In the genomic region with DNA sequence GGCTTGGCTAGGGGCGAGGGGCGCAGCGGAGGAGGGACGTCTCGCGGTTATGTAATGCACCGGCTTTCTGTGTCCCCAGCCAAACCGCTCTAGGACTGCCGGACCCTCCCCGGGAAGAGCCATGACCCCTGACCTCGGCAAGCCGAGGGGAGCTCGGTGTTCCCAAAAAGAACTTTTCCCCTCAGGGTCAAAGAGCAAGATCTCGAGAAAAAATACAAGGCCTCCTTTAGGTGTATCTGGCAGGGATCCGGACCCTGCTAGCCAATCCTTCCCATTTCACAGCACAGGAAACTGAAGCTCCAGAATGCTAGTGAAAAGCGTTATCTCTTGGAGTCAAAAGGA, we compare ENCODE assay signal across 12 cellular contexts. TPM values are rescaled to one million over a fixed set of nuclear protein-coding genes. Genes with fewer than 3 reads are reported as not detected.
DNase-seq lines count a peak whose midpoint lies in the region; ATAC-seq and TF ChIP-seq lines count a peak whose summit lies in the region.
"Had no signal": no experiment of that assay in that cellular context is flagged by ENCODE, and none has a peak within 500 bp of the region (broad histone marks: within the 10 kb centered on the region; RNA-seq: fewer than 3 reads in every experiment).

No MANE protein-coding gene starts in this region.

- no peaks in the 10 kb centered on the region for H3K9me3 Mint-ChIP-seq in activated naive CD8-positive, alpha-beta T cell treated with anti-CD3 and anti-CD28 coated beads, Interleukin-2, amount 50 U/mL, for 24 hours
- H3K9me3 Mint-ChIP-seq: central memory CD8-positive, alpha-beta T cell had no signal

- no peak overlapping the region for H3K4ac ChIP-seq in neuronal stem cell (ENCODE audit: low read length)

- H3K27ac Mint-ChIP-seq in activated naive CD8-positive, alpha-beta T cell treated with anti-CD3 and anti-CD28 coated beads, Interleukin-2, amount 50 U/mL, for 24 hours, result no peak overlapping the region

- H4K20me1 ChIP-seq in MM.1S (ENCODE audit: insufficient read depth, low read length), result no peaks in the 10 kb centered on the region
- H4K20me1 ChIP-seq: BLaER1 had no signal

- H3K27me3 Mint-ChIP-seq in activated naive CD8-positive, alpha-beta T cell treated with anti-CD3 and anti-CD28 coated beads, Interleukin-2, amount 50 U/mL, for 24 hours, result peaks cover 75% of the 10 kb centered on the region

- no peak overlapping the region for H2AK5ac ChIP-seq in neuronal stem cell (ENCODE audit: low read depth, low read length)

- H3K36me3 ChIP-seq in gastroesophageal sphincter (no peaks in the 10 kb centered on the region), neuronal stem cell (replicated peaks in 1 of 2; ENCODE audit: control insufficient read depth in 2 of 2, insufficient read depth in 2 of 2, low read length in 2 of 2) (no peaks in the 10 kb centered on the region), MM.1S (replicated peaks; ENCODE audit: insufficient read depth, low read length) (no peaks in the 10 kb centered on the region)
- H3K36me3 ChIP-seq: BLaER1 had no signal

- H3K9me3 ChIP-seq in AG04450 (ENCODE audit: control insufficient read depth, insufficient read depth, low read length) (no peaks in the 10 kb centered on the region), gastroesophageal sphincter (no peaks in the 10 kb centered on the region), neuronal stem cell (replicated peaks in 1 of 2; ENCODE audit: control insufficient read depth in 2 of 2, insufficient read depth in 1 of 2, low read depth in 1 of 2, low read length in 2 of 2) (no peaks in the 10 kb centered on the region), MM.1S (replicated peaks; ENCODE audit: insufficient read depth, low read length) (no peaks in the 10 kb centered on the region)

- peak overlapping the region; percentile 53 for H3K4me3 Mint-ChIP-seq in activated naive CD8-positive, alpha-beta T cell treated with anti-CD3 and anti-CD28 coated beads, Interleukin-2, amount 50 U/mL, for 24 hours
- H3K4me3 Mint-ChIP-seq: central memory CD8-positive, alpha-beta T cell had no signal

- no peak overlapping the region for H4K91ac ChIP-seq in neuronal stem cell (ENCODE audit: low read depth, low read length, poor library complexity)

- no peak overlapping the region for H2BK5ac ChIP-seq in neuronal stem cell (ENCODE audit: low read length)

- H3K27me3 ChIP-seq in AG04450 (ENCODE audit: control insufficient read depth, insufficient read depth, low read length) (peaks cover 3% of the 10 kb centered on the region), gastroesophageal sphincter (peaks cover 55% of the 10 kb centered on the region), neuronal stem cell (ENCODE audit: control insufficient read depth in 3 of 3, insufficient read depth in 3 of 3, low read depth in 1 of 3, low read length in 3 of 3) (peaks cover 13 to 59% (median 24%) of the 10 kb centered on the region in 3 experiments), MM.1S (replicated peaks; ENCODE audit: insufficient read depth, low read length) (no peaks in the 10 kb centered on the region)
- H3K27me3 ChIP-seq: BLaER1 had no signal

- no peak for TF ChIP-seq POLR2A in gastroesophageal sphincter (IDR thresholded peaks at IDR 0.05)

- no peak overlapping the region for H3K14ac ChIP-seq in neuronal stem cell (ENCODE audit: low read length)

- intact Hi-C loops in left colon (cut with DNase I, micrococcal nuclease), result no loop called here

- peaks cover 0 to 25% (median 13%) of the 10 kb centered on the region in 3 donors for H3K4me1 ChIP-seq in gastroesophageal sphincter
- peaks cover 4 to 9% of the 10 kb centered on the region in 2 donors for H3K4me1 ChIP-seq in neuronal stem cell (ENCODE audit: control insufficient read depth in 2 of 2, insufficient read depth in 1 of 2, low read depth in 1 of 2, low read length in 2 of 2)
- H3K4me1 ChIP-seq in MM.1S (ENCODE audit: low read length), result no peaks in the 10 kb centered on the region
- H3K4me1 ChIP-seq: BLaER1 had no signal

- no peak overlapping the region for H2BK15ac ChIP-seq in neuronal stem cell (ENCODE audit: low read length)

- no peak overlapping the region for H3K9ac ChIP-seq in neuronal stem cell (ENCODE audit: low read depth, low read length, poor library complexity)
- H3K9ac ChIP-seq in MM.1S (ENCODE audit: low read length), result no peak overlapping the region
- H3K9ac ChIP-seq: BLaER1 had no signal

- ATAC-seq in activated naive CD8-positive, alpha-beta T cell treated with anti-CD3 and anti-CD28 coated beads, Interleukin-2, amount 50 U/mL, for 24 hours, result no peak
- ATAC-seq in gastroesophageal sphincter (no peak), left colon (no peak)

- H3K18ac ChIP-seq in neuronal stem cell (ENCODE audit: low read length), result peak overlapping the region; percentile 24

- WGBS in gastroesophageal sphincter (ENCODE audit: low coverage in 1 of 2), 2 donors, result 22% methylated on average over 13 of the region's 16 CpGs; no CpG with 5 or more reads in 1 of the 2 donors
- no CpG with 5 or more reads among the region's 16 CpGs for WGBS in neuronal stem cell (ENCODE audit: extremely low coverage in 2 of 2, insufficient read length in 2 of 2, insufficient replicate concordance in 1 of 2), 2 donors

- H3K23ac ChIP-seq in neuronal stem cell (ENCODE audit: low read depth, low read length, poor library complexity), result no peak overlapping the region

- POLR2A ChIA-PET in AG04450 (lab: Yijun Ruan, JAX), result no interaction called here

- no peaks in the 10 kb centered on the region for H3K36me3 Mint-ChIP-seq in activated naive CD8-positive, alpha-beta T cell treated with anti-CD3 and anti-CD28 coated beads, Interleukin-2, amount 50 U/mL, for 24 hours (ENCODE audit: low read depth)

- H3K4me1 Mint-ChIP-seq in activated naive CD8-positive, alpha-beta T cell treated with anti-CD3 and anti-CD28 coated beads, Interleukin-2, amount 50 U/mL, for 24 hours, result peaks cover 9% of the 10 kb centered on the region
- H3K4me1 Mint-ChIP-seq: central memory CD8-positive, alpha-beta T cell had no signal

- H2BK12ac ChIP-seq in neuronal stem cell (ENCODE audit: low read length), result no peak overlapping the region

- H2BK120ac ChIP-seq in neuronal stem cell (ENCODE audit: low read depth, low read length), result no peak overlapping the region

- H3K27ac ChIP-seq in AG04450 (ENCODE audit: low read depth, low read length), result no peak overlapping the region
- H3K27ac ChIP-seq in gastroesophageal sphincter, result peak overlapping the region in 2 of 4 donors; percentile 6 to 68
- no peak overlapping the region for H3K27ac ChIP-seq in neuronal stem cell (replicated peaks; ENCODE audit: low read length)
- H3K27ac ChIP-seq in MM.1S (ENCODE audit: low read length), result no peak overlapping the region
- H3K27ac ChIP-seq: BLaER1, skin epidermis had no signal

- H3K79me1 ChIP-seq in neuronal stem cell (ENCODE audit: low read depth, low read length), result no peaks in the 10 kb centered on the region

- CTCF ChIA-PET in AG04450 (lab: Charles Lee), result interaction anchor here (0.6 kb wide), 2 partner anchors 84 to 118 kb away, joined by 3 to 4 read pairs; no protein-coding TSS in a partner anchor

- H3K9me2 ChIP-seq in MM.1S (replicated peaks; ENCODE audit: insufficient read depth, low read length), result no peaks in the 10 kb centered on the region

- H3K79me2 ChIP-seq in MM.1S (ENCODE audit: low read length), result no peaks in the 10 kb centered on the region

- H3F3A ChIP-seq in MM.1S (ENCODE audit: insufficient read depth, low read length), result no peaks in the 10 kb centered on the region

- TF ChIP-seq EP300 in gastroesophageal sphincter (IDR thresholded peaks at IDR 0.05), result no peak

- H2AFZ ChIP-seq in neuronal stem cell (ENCODE audit: low read length) (peak overlapping the region; percentile 87), MM.1S (ENCODE audit: low read length) (no peak overlapping the region)

- H4K8ac ChIP-seq in neuronal stem cell (ENCODE audit: low read depth, low read length), result no peak overlapping the region

- no peak for DNase-seq in AG04450 (ENCODE audit: low read depth, low spot score)
- DNase-seq in activated naive CD8-positive, alpha-beta T cell treated with anti-CD3 and anti-CD28 coated beads, Interleukin-2, amount 50 U/mL, for 24 hours, result no peak
- DNase-seq in neuronal stem cell (ENCODE audit: low spot score), result no peak
- no peak for DNase-seq in nucleus accumbens (lab: John Stamatoyannopoulos, UW)
- no peak for DNase-seq in GOT3 (lab: John Stamatoyannopoulos, UW)
- DNase-seq in left colon, result no peak
- no peak for DNase-seq in MM.1S
- DNase-seq: NCI-H446 had no signal

- peak overlapping the region; percentile 63 for H3K4me3 ChIP-seq in AG04450 (ENCODE audit: low read depth, low read length)
- peak overlapping the region; percentile 20 to 57 for H3K4me3 ChIP-seq in gastroesophageal sphincter
- peak overlapping the region in 1 of 2 donors; percentile 77 for H3K4me3 ChIP-seq in neuronal stem cell (ENCODE audit: low read length in 2 of 2)
- no peak overlapping the region for H3K4me3 ChIP-seq in MM.1S (ENCODE audit: low read length)
- H3K4me3 ChIP-seq: BLaER1 had no signal

- H3K4me2 ChIP-seq in neuronal stem cell (ENCODE audit: insufficient read depth, low read length, poor library complexity, severe bottlenecking) (peak overlapping the region; percentile 87), MM.1S (ENCODE audit: low read depth, low read length) (no peak overlapping the region)
- H3K4me2 ChIP-seq: BLaER1 had no signal

- TF ChIP-seq CTCF in AG04450 (IDR thresholded peaks at IDR 0.05; ENCODE audit: low read depth, low read length), result no peak
- TF ChIP-seq CTCF in gastroesophageal sphincter (IDR thresholded peaks at IDR 0.05), result no peak
- no peak for TF ChIP-seq CTCF in MM.1S (IDR thresholded peaks at IDR 0.05; ENCODE audit: low read length)

RNA-seq across cellular contexts. Expression of a gene that starts 0.6 kb away (rescaled TPM):
- polyA plus RNA-seq in AG04450 (2011; rRNA removed), result 1.3 and 1.5 TPM in 2 replicates
- 1.2 and 1.5 TPM in 2 replicates for polyA minus RNA-seq in AG04450 (2011; rRNA and poly(A)+ RNA removed)
- total RNA-seq in gastroesophageal sphincter, result 10 to 100 TPM in 1 of 4 donors, 1 to 10 TPM in 3; 1.7 to 11.7 (median 2.4) TPM
- polyA plus RNA-seq in neuronal stem cell (2013, experiment 1 of 2), result 0.04 TPM
- 0.06 TPM for polyA plus RNA-seq in neuronal stem cell (2013, experiment 2 of 2)
- under 1 TPM; 0.34 to 0.78 TPM for total RNA-seq in left colon
